ENCODE assay signal across 24 cellular contexts in genomic region chr15:67857220-67857619, GRCh38. TPM values are rescaled to one million over a fixed set of nuclear protein-coding genes. Genes with fewer than 3 reads are reported as not detected.
DNase-seq lines count a peak whose midpoint lies in the region; ATAC-seq, FAIRE-seq and TF ChIP-seq lines count a peak whose summit lies in the region.
"Had no signal": no experiment of that assay in that cellular context is flagged by ENCODE, and none has a peak within 500 bp of the region (broad histone marks: within the 10 kb centered on the region; RNA-seq: fewer than 3 reads in every experiment).

No MANE protein-coding gene starts in this region.

- no peak for TF ChIP-seq POLR2A in HepG2 (IDR thresholded peaks at IDR 0.05; ENCODE audit: insufficient read depth in 1 of 2, low read depth in 2 of 2, low read length in 2 of 2)

- H3K4me3 ChIP-seq in HepG2 (replicated peaks in 1 of 3; ENCODE audit: insufficient read depth in 1 of 3, low read depth in 2 of 3, low read length in 3 of 3): no peak overlapping the region
- H3K4me3 ChIP-seq: Peyer's patch, SK-N-MC had no signal

- no TSS peak for BruUV-seq in HepG2 (replicated peaks; lab: Mats Ljungman, UMichigan)

- in situ Hi-C loops in HepG2 (cut with HindIII; ENCODE audit: extremely low pct_ligation_motif_present, low pct_unique_long_range_greater_than_20kb): loop anchor here (5.0 kb wide), 1 partner anchor 300 kb away; no protein-coding TSS in a partner anchor

- no peak for TF ChIP-seq RAD21 in HepG2 (CRISPR knock-in tag; IDR thresholded peaks at IDR 0.05)

- H3K27ac Mint-ChIP-seq in activated CD8-positive, alpha-beta memory T cell treated with anti-CD3 and anti-CD28 coated beads, Interleukin-2, amount 10 ng/mL, durations not matched to agents 7 days and 5 days: no peak overlapping the region

- peak overlapping the region; percentile 26 for H3K27ac ChIP-seq in HepG2 (ENCODE audit: extremely low read length, insufficient read depth, low read length)
- H3K27ac ChIP-seq: Peyer's patch, SK-N-MC had no signal

- intact Hi-C loops in HepG2 (cut with micrococcal nuclease; ENCODE audit: unreplicated experiment): no loop called here

- no peaks in the 10 kb centered on the region for H3K4me1 Mint-ChIP-seq in activated CD8-positive, alpha-beta memory T cell treated with anti-CD3 and anti-CD28 coated beads, Interleukin-2, amount 10 ng/mL, durations not matched to agents 7 days and 5 days

- H2AFZ ChIP-seq in HepG2 (ENCODE audit: low read length): no peak overlapping the region

- no peaks in the 10 kb centered on the region for H3K27me3 ChIP-seq in HepG2 (ENCODE audit: control insufficient read depth in 1 of 2, insufficient read depth in 2 of 2, low read length in 2 of 2)
- H3K27me3 ChIP-seq: Peyer's patch had no signal

- peaks cover 2% of the 10 kb centered on the region for H3K27me3 Mint-ChIP-seq in activated CD8-positive, alpha-beta memory T cell treated with anti-CD3 and anti-CD28 coated beads, Interleukin-2, amount 10 ng/mL, durations not matched to agents 7 days and 5 days

- no peaks in the 10 kb centered on the region for H3K36me3 Mint-ChIP-seq in activated CD8-positive, alpha-beta memory T cell treated with anti-CD3 and anti-CD28 coated beads, Interleukin-2, amount 10 ng/mL, durations not matched to agents 7 days and 5 days

- ATAC-seq in activated CD8-positive, alpha-beta memory T cell treated with anti-CD3 and anti-CD28 coated beads, Interleukin-2, amount 10 ng/mL, durations not matched to agents 7 days and 5 days: no peak
- ATAC-seq in HepG2: no peak; the same call in 2 of the 3 replicates
- no peak for ATAC-seq in HG03108 (IDR thresholded peaks at IDR 0.05; ENCODE audit: unreplicated experiment)
- ATAC-seq in HG03521 (IDR thresholded peaks at IDR 0.05; ENCODE audit: unreplicated experiment): no peak

- H3K9ac ChIP-seq in HepG2 (ENCODE audit: insufficient read depth, low read depth, low read length): no peak overlapping the region

- no peak for FAIRE-seq in HepG2 (lab: Jason Lieb, UNC)
- FAIRE-seq: H54 had no signal

- 67% methylated on average over 3 of the region's 3 CpGs for WGBS in HepG2 (ENCODE audit: low lambda C conversion rate)

- H3K79me2 ChIP-seq in HepG2 (ENCODE audit: insufficient read depth, low read length): no peaks in the 10 kb centered on the region

- 0 out of 2 replicates have a peak overlapping the region, but pooled peaks have one; percentile 7 for H3K4me2 ChIP-seq in HepG2 (ENCODE audit: low read depth, low read length)

- CTCF ChIA-PET in activated CD8-positive, alpha-beta memory T cell treated with anti-CD3 and anti-CD28 coated beads, Interleukin-2, amount 10 ng/mL, durations not matched to agents 7 days and 5 days (lab: Charles Lee): no interaction called here
- CTCF ChIA-PET in HepG2 (lab: Yijun Ruan, JAX; ENCODE audit: low intra/inter-chr PET ratio, low total read pairs): no interaction called here

- TF ChIP-seq EP300 in HepG2 (IDR thresholded peaks at IDR 0.05; ENCODE audit: low read depth in 2 of 2, low read length in 2 of 2) (no peak), HepG2 (CRISPR knock-in tag; IDR thresholded peaks at IDR 0.05; ENCODE audit: borderline replicate concordance) (no peak)

- H3K4me3 Mint-ChIP-seq in activated CD8-positive, alpha-beta memory T cell treated with anti-CD3 and anti-CD28 coated beads, Interleukin-2, amount 10 ng/mL, durations not matched to agents 7 days and 5 days: no peak overlapping the region

- DNase-seq in activated CD8-positive, alpha-beta memory T cell treated with anti-CD3 and anti-CD28 coated beads, Interleukin-2, amount 10 ng/mL, durations not matched to agents 7 days and 5 days: peak; percentile 21
- DNase-seq in activated CD8-positive, alpha-beta memory T cell treated with anti-CD3 and anti-CD28 coated beads, Interleukin-2, amount 50 U/mL, for 4 hours: no peak
- peak; percentile 11 for DNase-seq in ecto neural progenitor cell (ENCODE audit: low spot score)
- DNase-seq in HepG2 (ENCODE audit: low spot score): no peak
- no peak for DNase-seq in HuH-7 (ENCODE audit: low spot score)
- DNase-seq: Calu3, DMS79 treated with DMSO at 0.1 percent for 48 hours, MV-4-11, NCI-H1105, NCI-H1436 treated with DMSO at 0.1 percent for 48 hours, NCI-H187 treated with DMSO at 0.1 percent for 48 hours, NCI-H446, NCI-H524 treated with DMSO at 0.1 percent for 48 hours, NCI-H774, Peyer's patch, SIG-M5 had no signal

- no peaks in the 10 kb centered on the region for H3K9me3 Mint-ChIP-seq in activated CD8-positive, alpha-beta memory T cell treated with anti-CD3 and anti-CD28 coated beads, Interleukin-2, amount 10 ng/mL, durations not matched to agents 7 days and 5 days (ENCODE audit: low read depth)

- no peaks in the 10 kb centered on the region for H3K36me3 ChIP-seq in HepG2 (replicated peaks in 1 of 2; ENCODE audit: control insufficient read depth in 1 of 2, insufficient read depth in 2 of 2, low read length in 2 of 2)
- H3K36me3 ChIP-seq: Peyer's patch had no signal

- POLR2A ChIA-PET in HepG2 (lab: Yijun Ruan, JAX): no interaction called here

- no peaks in the 10 kb centered on the region for H4K20me1 ChIP-seq in HepG2 (ENCODE audit: insufficient read depth, low read length)

- no peak for TF ChIP-seq CTCF in HepG2 (CRISPR knock-in tag; IDR thresholded peaks at IDR 0.05)

- peaks cover 61% of the 10 kb centered on the region for H3K4me1 ChIP-seq in HepG2 (ENCODE audit: insufficient read depth, low read length)
- H3K4me1 ChIP-seq: Peyer's patch had no signal

- no peaks in the 10 kb centered on the region for H3K9me3 ChIP-seq in HepG2 (ENCODE audit: low read length)
- H3K9me3 ChIP-seq: Peyer's patch had no signal

TF ChIP-seq in HepG2, 621 proteins besides CTCF, POLR2A, EP300 and RAD21 (continues in another document):
- TF ChIP-seq ZNF230 (CRISPR knock-in tag; IDR thresholded peaks at IDR 0.05) (no peak), KAT8 (CRISPR knock-in tag; IDR thresholded peaks at IDR 0.05) (no peak), NBN (conservative IDR thresholded peaks at IDR 0.05) (no peak), SRF (IDR thresholded peaks at IDR 0.05; ENCODE audit: low read depth, low read length) (no peak), YEATS2 (CRISPR knock-in tag; IDR thresholded peaks at IDR 0.05; ENCODE audit: borderline replicate concordance) (no peak), ZNF790 (CRISPR knock-in tag; IDR thresholded peaks at IDR 0.05; ENCODE audit: borderline replicate concordance) (no peak)

RNA-seq across cellular contexts. Expression of gene RNU6-1, which starts 17.4 kb away (rescaled TPM):
- not detected for total RNA-seq in activated CD8-positive, alpha-beta memory T cell treated with anti-CD3 and anti-CD28 coated beads, Interleukin-2, amount 10 ng/mL, durations not matched to agents 7 days and 5 days
- total RNA-seq in HepG2 (2016; rRNA removed; fragmentation: Illumina TruSeq; extraction: Trizol): under 0.01 TPM in 1 of 2 replicates, not detected in the other
- under 0.01 TPM in 2 replicates for total RNA-seq in HepG2 (2016; cell fraction: cytosol; rRNA removed; fragmentation: Illumina TruSeq; extraction: Trizol; ENCODE audit: low read depth)
- total RNA-seq in HepG2 (2016; cell fraction: insoluble cytoplasmic fraction; rRNA removed; fragmentation: Illumina TruSeq; extraction: Trizol): under 0.01 TPM in 1 of 2 replicates, not detected in the other
- total RNA-seq in HepG2 (2016; cell fraction: membrane; rRNA removed; fragmentation: Illumina TruSeq; extraction: Trizol): under 0.01 TPM in 1 of 2 replicates, not detected in the other
- not detected in 2 replicates for total RNA-seq in HepG2 (2016; cell fraction: nucleus; rRNA removed; fragmentation: Illumina TruSeq; extraction: Trizol)
- not detected in 2 replicates for polyA plus RNA-seq in HepG2 (2011; rRNA removed)
- not detected in 2 replicates for polyA plus RNA-seq in HepG2 (2011; cell fraction: cytosol; rRNA removed)
- polyA plus RNA-seq in HepG2 (2011; cell fraction: nucleus; rRNA removed): not detected in 2 replicates
- polyA plus RNA-seq in HepG2 (2012): not detected in 2 replicates
- not detected in 2 replicates for polyA plus RNA-seq in HepG2 (2016; cell fraction: cytosol; fragmentation: Illumina TruSeq; extraction: Trizol; ENCODE audit: low read depth)
- not detected in 2 replicates for polyA plus RNA-seq in HepG2 (2016; cell fraction: insoluble cytoplasmic fraction; fragmentation: Illumina TruSeq; extraction: Trizol; ENCODE audit: low read depth)
- polyA plus RNA-seq in HepG2 (2016; cell fraction: membrane; fragmentation: Illumina TruSeq; extraction: Trizol; ENCODE audit: low read depth): not detected in 2 replicates
- polyA plus RNA-seq in HepG2 (2016; cell fraction: nucleus; fragmentation: Illumina TruSeq; extraction: Trizol; ENCODE audit: insufficient read depth, low read depth): not detected in 2 replicates
- under 0.01 TPM in 1 of 2 replicates, not detected in the other for polyA minus RNA-seq in HepG2 (2011; rRNA and poly(A)+ RNA removed; ENCODE audit: low replicate concordance)
- polyA minus RNA-seq in HepG2 (2011; cell fraction: cytosol; rRNA and poly(A)+ RNA removed): under 0.01 TPM in 1 of 2 replicates, not detected in the other
- not detected in 2 replicates for polyA minus RNA-seq in HepG2 (2011; cell fraction: nucleus; rRNA and poly(A)+ RNA removed)
- total RNA-seq: A172, Calu3, LHCN-M2, MCF 10A, Peyer's patch had no signal
- polyA plus RNA-seq: BJ had no signal

RNA-seq across cellular contexts. Expression of gene SKOR1, which starts 31.9 kb away (rescaled TPM):
- total RNA-seq in activated CD8-positive, alpha-beta memory T cell treated with anti-CD3 and anti-CD28 coated beads, Interleukin-2, amount 10 ng/mL, durations not matched to agents 7 days and 5 days: under 1 TPM; 0.19 to 0.23 TPM
- total RNA-seq in HepG2 (2016; rRNA removed; fragmentation: Illumina TruSeq; extraction: Trizol): 0.09 and 0.10 TPM in 2 replicates
- total RNA-seq in HepG2 (2016; cell fraction: cytosol; rRNA removed; fragmentation: Illumina TruSeq; extraction: Trizol; ENCODE audit: low read depth): 0.10 TPM in 1 of 2 replicates, not detected in the other
- total RNA-seq in HepG2 (2016; cell fraction: insoluble cytoplasmic fraction; rRNA removed; fragmentation: Illumina TruSeq; extraction: Trizol): 0.09 TPM in 1 of 2 replicates, not detected in the other
- total RNA-seq in HepG2 (2016; cell fraction: membrane; rRNA removed; fragmentation: Illumina TruSeq; extraction: Trizol): not detected in 2 replicates
- 0.25 TPM in 1 of 2 replicates, not detected in the other for total RNA-seq in HepG2 (2016; cell fraction: nucleus; rRNA removed; fragmentation: Illumina TruSeq; extraction: Trizol)
- polyA plus RNA-seq in HepG2 (2011; rRNA removed): 0.11 and 0.14 TPM in 2 replicates
- polyA plus RNA-seq in HepG2 (2011; cell fraction: cytosol; rRNA removed): 0.04 and 0.09 TPM in 2 replicates
- polyA plus RNA-seq in HepG2 (2011; cell fraction: nucleus; rRNA removed): 0.96 and 1.0 TPM in 2 replicates
- 0.27 and 0.28 TPM in 2 replicates for polyA plus RNA-seq in HepG2 (2012)
- not detected in 2 replicates for polyA plus RNA-seq in HepG2 (2016; cell fraction: cytosol; fragmentation: Illumina TruSeq; extraction: Trizol; ENCODE audit: low read depth)
- polyA plus RNA-seq in HepG2 (2016; cell fraction: insoluble cytoplasmic fraction; fragmentation: Illumina TruSeq; extraction: Trizol; ENCODE audit: low read depth): 0.05 and 0.14 TPM in 2 replicates
- not detected in 2 replicates for polyA plus RNA-seq in HepG2 (2016; cell fraction: membrane; fragmentation: Illumina TruSeq; extraction: Trizol; ENCODE audit: low read depth)
- 0.35 and 0.36 TPM in 2 replicates for polyA plus RNA-seq in HepG2 (2016; cell fraction: nucleus; fragmentation: Illumina TruSeq; extraction: Trizol; ENCODE audit: insufficient read depth, low read depth)
- 0.28 and 0.80 TPM in 2 replicates for polyA minus RNA-seq in HepG2 (2011; rRNA and poly(A)+ RNA removed; ENCODE audit: low replicate concordance)
- not detected in 2 replicates for polyA minus RNA-seq in HepG2 (2011; cell fraction: cytosol; rRNA and poly(A)+ RNA removed)
- 0.75 and 0.90 TPM in 2 replicates for polyA minus RNA-seq in HepG2 (2011; cell fraction: nucleus; rRNA and poly(A)+ RNA removed)
- total RNA-seq: A172 had no signal

Comparison
In these comparisons a context has a peak if more than half of its experiments do, and no peak if none do; other contexts are left out.
1. DNase-seq: peak in activated CD8-positive, alpha-beta memory T cell treated with anti-CD3 and anti-CD28 coated beads, Interleukin-2, amount 10 ng/mL, durations not matched to agents 7 days and 5 days (single experiment) and ecto neural progenitor cell (single experiment); none in activated CD8-positive, alpha-beta memory T cell treated with anti-CD3 and anti-CD28 coated beads, Interleukin-2, amount 50 U/mL, for 4 hours (single experiment), HepG2 (single experiment) and HuH-7 (single experiment).